Comparison of ENCODE assay signal across 8 cellular contexts in genomic region chr12:57610553-57611115, GRCh38. TPM values are rescaled to one million over a fixed set of nuclear protein-coding genes. Genes with fewer than 3 reads are reported as not detected.
DNase-seq lines count a peak whose midpoint lies in the region; ATAC-seq and TF ChIP-seq lines count a peak whose summit lies in the region.

No MANE protein-coding gene starts in this region.

- peak overlapping the region; percentile 77 to 88 (median 86); a peak in 21 of 22 replicates for H3K9ac ChIP-seq in BLaER1 treated with 17β-estradiol and CSF1 and Interleukin-3, amounts not matched to agents 10 nM and 100 nM
- peak overlapping the region; percentile 87 for H3K9ac ChIP-seq in OCI-LY3 (ENCODE audit: low read length)
- no peak overlapping the region for H3K9ac ChIP-seq in fibroblast of lung (ENCODE audit: insufficient read depth, low read length)

- H3K9me3 ChIP-seq in BLaER1 treated with 17β-estradiol and CSF1 and Interleukin-3, amounts not matched to agents 10 nM and 100 nM (replicated peaks in 1 of 11): no peaks in the 10 kb centered on the region
- H3K9me3 ChIP-seq in OCI-LY3 (ENCODE audit: insufficient read depth, low read length) (no peaks in the 10 kb centered on the region), fibroblast of lung (ENCODE audit: control insufficient read depth, insufficient read depth, low read depth, low read length) (no peaks in the 10 kb centered on the region), neuron (ENCODE audit: low read length) (peaks cover 2% of the 10 kb centered on the region)

- CTCF ChIA-PET in GM10248 (lab: Yijun Ruan, JAX): interaction anchor here (1.9 to 6.8 kb wide), 3 partner anchors 10 to 28 kb away, joined by 8 to 101 read pairs (median 13); partner anchors contain the start of gene B4GALNT1

- H3K4me2 ChIP-seq in BLaER1 treated with 17β-estradiol and CSF1 and Interleukin-3, amounts not matched to agents 10 nM and 100 nM: peak overlapping the region; percentile 78 to 99 (median 90)
- H3K4me2 ChIP-seq in OCI-LY3 (ENCODE audit: low read length) (peak overlapping the region; percentile 88), fibroblast of lung (ENCODE audit: extremely low read depth, insufficient read depth, low read length) (peak overlapping the region; percentile 40)

- TF ChIP-seq CTCF in OCI-LY3 (IDR thresholded peaks at IDR 0.05; ENCODE audit: low read depth, low read length): no peak
- TF ChIP-seq CTCF in fibroblast of lung (conservative IDR thresholded peaks at IDR 0.05 in 1 of 2, IDR thresholded peaks at IDR 0.05 in 1 of 2; ENCODE audit: low read depth in 1 of 2, low read length in 2 of 2): no peak
- TF ChIP-seq CTCF in GM10248 (IDR thresholded peaks at IDR 0.05; ENCODE audit: control extremely low read depth, extremely low read depth, low read depth, missing control alignments): no peak

- no peaks in the 10 kb centered on the region for H4K20me1 ChIP-seq in BLaER1 treated with 17β-estradiol and CSF1 and Interleukin-3, amounts not matched to agents 10 nM and 100 nM
- H4K20me1 ChIP-seq in OCI-LY3 (ENCODE audit: insufficient read depth, low read length) (no peaks in the 10 kb centered on the region), fibroblast of lung (ENCODE audit: control insufficient read depth, extremely low read depth, insufficient read depth, low read length) (no peaks in the 10 kb centered on the region)

- DNase-seq in fibroblast of lung (ENCODE audit: low read depth in 2 of 2): peak in 1 of 2 donors; percentile 31
- no peak for DNase-seq in NCI-H128 (lab: John Stamatoyannopoulos, UW; ENCODE audit: unreplicated experiment)
- DNase-seq in GM10248 (ENCODE audit: extremely low spot score): no peak
- DNase-seq in kidney glomerular epithelial cell (lab: John Stamatoyannopoulos, UW): no peak

- peak overlapping the region in 9 of 11 experiments; percentile 77 to 90 (median 86); a peak in 16 of 22 replicates for H3K27ac ChIP-seq in BLaER1 treated with 17β-estradiol and CSF1 and Interleukin-3, amounts not matched to agents 10 nM and 100 nM
- no peak overlapping the region for H3K27ac ChIP-seq in OCI-LY3 (ENCODE audit: low read length)
- no peak overlapping the region for H3K27ac ChIP-seq in fibroblast of lung (ENCODE audit: insufficient read depth, low read length)

- H3K79me2 ChIP-seq in OCI-LY3 (ENCODE audit: low read length) (peaks cover 3% of the 10 kb centered on the region), fibroblast of lung (ENCODE audit: control insufficient read depth, insufficient read depth, low read length) (no peaks in the 10 kb centered on the region)

- peak overlapping the region; percentile 62 to 80 (median 68) for H3K4me3 ChIP-seq in BLaER1 treated with 17β-estradiol and CSF1 and Interleukin-3, amounts not matched to agents 10 nM and 100 nM
- H3K4me3 ChIP-seq in OCI-LY3 (ENCODE audit: low read length) (peak overlapping the region; percentile 95), fibroblast of lung (replicated peaks in 1 of 4; ENCODE audit: control extremely low read depth in 1 of 4, insufficient read depth in 1 of 4, low read depth in 3 of 4, low read length in 4 of 4) (peak overlapping the region in 3 of 4 experiments; percentile 45 to 70 (median 54)), neuron (ENCODE audit: low read length) (peak overlapping the region; percentile 59)

- H3K27me3 ChIP-seq in BLaER1 treated with 17β-estradiol and CSF1 and Interleukin-3, amounts not matched to agents 10 nM and 100 nM: peaks cover 26 to 58% (median 45%) of the 10 kb centered on the region in 11 experiments
- H3K27me3 ChIP-seq in OCI-LY3 (ENCODE audit: low read depth, low read length) (no peaks in the 10 kb centered on the region), fibroblast of lung (ENCODE audit: control insufficient read depth, insufficient read depth, low read length) (no peaks in the 10 kb centered on the region), neuron (ENCODE audit: insufficient read depth, low read length) (no peaks in the 10 kb centered on the region)

- peaks cover 26 to 68% (median 58%) of the 10 kb centered on the region in 10 experiments for H3K4me1 ChIP-seq in BLaER1 treated with 17β-estradiol and CSF1 and Interleukin-3, amounts not matched to agents 10 nM and 100 nM
- H3K4me1 ChIP-seq in OCI-LY3 (ENCODE audit: low read length): peaks cover 30% of the 10 kb centered on the region
- H3K4me1 ChIP-seq in fibroblast of lung (ENCODE audit: control insufficient read depth, extremely low read depth, insufficient read depth, low read length): peaks cover 10% of the 10 kb centered on the region
- H3K4me1 ChIP-seq in neuron (ENCODE audit: insufficient read depth, low read length): peaks cover 19% of the 10 kb centered on the region

- no peak for ATAC-seq in HG02938 (IDR thresholded peaks at IDR 0.05; ENCODE audit: unreplicated experiment)

- no peaks in the 10 kb centered on the region for H3K36me3 ChIP-seq in BLaER1 treated with 17β-estradiol and CSF1 and Interleukin-3, amounts not matched to agents 10 nM and 100 nM
- H3K36me3 ChIP-seq in OCI-LY3 (replicated peaks; ENCODE audit: low read depth, low read length) (peaks cover 4% of the 10 kb centered on the region), fibroblast of lung (ENCODE audit: control insufficient read depth, insufficient read depth, low read length) (peaks cover 2% of the 10 kb centered on the region), neuron (ENCODE audit: insufficient read depth, low read length) (peaks cover 54% of the 10 kb centered on the region)

- peak overlapping the region; percentile 87 for H2AFZ ChIP-seq in OCI-LY3 (ENCODE audit: low read depth, low read length)
- peak overlapping the region; percentile 55 for H2AFZ ChIP-seq in fibroblast of lung (ENCODE audit: low read length)
- peak overlapping the region; percentile 55 for H2AFZ ChIP-seq in neuron (ENCODE audit: low read depth, low read length)

- POLR2A ChIA-PET in GM10248 (lab: Yijun Ruan, JAX): interaction anchor here (1.0 kb wide), 1 partner anchor 90 kb away, joined by 3 read pairs; the partner anchor contains the start of gene DDIT3

RNA-seq across cellular contexts. Expression of gene ARHGEF25, which starts 0.6 kb away (rescaled TPM):
- 34.4 and 40.0 TPM in 2 replicates for total RNA-seq in fibroblast of lung
- 12.1 and 15.7 TPM in 2 replicates for polyA plus RNA-seq in fibroblast of lung
- polyA plus RNA-seq in fibroblast of lung (2012): 13.0 and 19.1 TPM in 2 replicates
- polyA minus RNA-seq in fibroblast of lung (ENCODE audit: low replicate concordance): 11.7 and 20.1 TPM in 2 replicates

RNA-seq across cellular contexts. Expression of gene DTX3, which starts 6.0 kb away (rescaled TPM):
- 16.4 and 30.4 TPM in 2 replicates for total RNA-seq in fibroblast of lung
- polyA plus RNA-seq in fibroblast of lung: 12.1 and 17.3 TPM in 2 replicates
- polyA plus RNA-seq in fibroblast of lung (2012): 11.3 and 15.0 TPM in 2 replicates
- polyA minus RNA-seq in fibroblast of lung (ENCODE audit: low replicate concordance): 20.3 and 33.1 TPM in 2 replicates

RNA-seq across cellular contexts. Expression of gene PIP4K2C, which starts 19.6 kb away (rescaled TPM):
- 9.0 and 11.9 TPM in 2 replicates for total RNA-seq in fibroblast of lung
- polyA plus RNA-seq in fibroblast of lung: 24.3 and 25.2 TPM in 2 replicates
- polyA plus RNA-seq in fibroblast of lung (2012): 14.0 and 14.1 TPM in 2 replicates
- 17.0 and 21.8 TPM in 2 replicates for polyA minus RNA-seq in fibroblast of lung (ENCODE audit: low replicate concordance)

RNA-seq across cellular contexts. Expression of gene B4GALNT1, which starts 22.4 kb away (rescaled TPM):
- 0.51 and 2.3 TPM in 2 replicates for total RNA-seq in fibroblast of lung
- polyA plus RNA-seq in fibroblast of lung: 1.3 and 3.4 TPM in 2 replicates
- polyA plus RNA-seq in fibroblast of lung (2012): 1.1 and 3.2 TPM in 2 replicates
- polyA minus RNA-seq in fibroblast of lung (ENCODE audit: low replicate concordance): 1.4 and 24.5 TPM in 2 replicates

Comparison
In these comparisons a context has a peak if more than half of its experiments do, and no peak if none do; other contexts are left out.
1. H3K27ac ChIP-seq: peak in BLaER1 treated with 17β-estradiol and CSF1 and Interleukin-3, amounts not matched to agents 10 nM and 100 nM (9 of 11); none in OCI-LY3 (single experiment) and fibroblast of lung (single experiment).
2. H3K4me2 ChIP-seq: peak in every context shown above with its lines; median percentile 90 in BLaER1 treated with 17β-estradiol and CSF1 and Interleukin-3, amounts not matched to agents 10 nM and 100 nM; 88 in OCI-LY3; 40 in fibroblast of lung.
3. Peak in every context shown above with its lines, with median percentiles within 50 percentile points of each other: H3K4me3 ChIP-seq and H2AFZ ChIP-seq.